Comparison of ENCODE assay signal across 18 cellular contexts in the genomic region with DNA sequence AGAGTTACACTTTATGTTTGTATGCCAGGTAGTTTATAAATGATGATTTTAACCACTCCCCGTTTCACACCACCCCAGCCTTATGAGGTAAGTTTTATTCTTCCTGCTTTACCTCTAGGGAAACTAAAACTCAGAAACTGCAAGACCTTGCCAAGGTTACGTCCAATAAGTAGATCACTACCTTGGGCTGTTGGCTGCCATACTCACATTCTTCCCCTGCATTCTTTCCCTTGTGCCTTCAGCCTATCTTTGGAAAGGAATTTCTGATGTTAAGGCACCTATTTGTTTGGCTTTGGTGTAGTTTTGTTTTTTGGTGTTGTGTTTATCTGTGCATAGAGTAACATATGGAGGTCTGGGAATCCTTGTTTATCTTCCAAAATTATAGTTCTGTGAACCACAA.
DNase-seq lines count a peak whose midpoint lies in the region; ATAC-seq and TF ChIP-seq lines count a peak whose summit lies in the region.
"Had no signal": no experiment of that assay in that cellular context is flagged by ENCODE, and none has a peak within 500 bp of the region (broad histone marks: within the 10 kb centered on the region; RNA-seq: fewer than 3 reads in every experiment).

No MANE protein-coding gene starts in this region.

- no peak for TF ChIP-seq CTCF in sigmoid colon (IDR thresholded peaks at IDR 0.05)

- H3K4me3 Mint-ChIP-seq in activated T-cell treated with anti-CD3 and anti-CD28 coated beads, Interleukin-2, amount 50 U/mL, for 24 hours = no peak overlapping the region
- H3K4me3 Mint-ChIP-seq: CD14-positive monocyte had no signal

- H3K27ac ChIP-seq in SJSA1 (peak overlapping the region; percentile 51), epithelial cell of prostate (peak overlapping the region; percentile 89), sigmoid colon (peak overlapping the region in 3 of 4 donors; percentile 3 to 45 (median 33))
- H3K27ac ChIP-seq: VCaP had no signal

- WGBS in sigmoid colon, 2 donors = 82 to 87% methylated on average over 2 of the region's 2 CpGs

- H3K36me3 Mint-ChIP-seq in activated T-cell treated with anti-CD3 and anti-CD28 coated beads, Interleukin-2, amount 50 U/mL, for 24 hours (ENCODE audit: low read depth) = no peaks in the 10 kb centered on the region
- H3K36me3 Mint-ChIP-seq: CD14-positive monocyte had no signal

- H3K36me3 ChIP-seq in SJSA1 = no peaks in the 10 kb centered on the region
- no peaks in the 10 kb centered on the region for H3K36me3 ChIP-seq in sigmoid colon
- H3K36me3 ChIP-seq: HAP-1 had no signal

- ATAC-seq in HG02610 (IDR thresholded peaks at IDR 0.05; ENCODE audit: unreplicated experiment) (no peak), HG02870 (IDR thresholded peaks at IDR 0.05; ENCODE audit: unreplicated experiment) (no peak)

- H3K4me3 ChIP-seq in SJSA1 (no peak overlapping the region), sigmoid colon (no peak overlapping the region)
- H3K4me3 ChIP-seq: HAP-1, MG63 had no signal

- H3K9me3 ChIP-seq in SJSA1 (replicated peaks) (no peaks in the 10 kb centered on the region; the same call in 1 of the 2 replicates), sigmoid colon (no peaks in the 10 kb centered on the region)
- H3K9me3 ChIP-seq: MG63 had no signal

- no peak for TF ChIP-seq POLR2A in sigmoid colon (IDR thresholded peaks at IDR 0.05)

- peaks cover 3% of the 10 kb centered on the region for H3K9me3 Mint-ChIP-seq in activated T-cell treated with anti-CD3 and anti-CD28 coated beads, Interleukin-2, amount 50 U/mL, for 24 hours

- H3K4me1 ChIP-seq in SJSA1 (replicated peaks) = peaks cover 31% of the 10 kb centered on the region
- peaks cover 0 to 33% (median 22%) of the 10 kb centered on the region in 4 donors for H3K4me1 ChIP-seq in sigmoid colon

- H3K27ac Mint-ChIP-seq in activated T-cell treated with anti-CD3 and anti-CD28 coated beads, Interleukin-2, amount 50 U/mL, for 24 hours = peak overlapping the region; percentile 78
- H3K27ac Mint-ChIP-seq: CD14-positive monocyte had no signal

- DNase-seq in activated T-cell treated with anti-CD3 and anti-CD28 coated beads, Interleukin-2, amount 50 U/mL, for 24 hours = no peak
- no peak for DNase-seq in activated T-cell treated with anti-CD3 and anti-CD28 coated beads, Interleukin-2, amount 50 U/mL, for 1 hour
- DNase-seq in SJSA1 (ENCODE audit: low read depth in 1 of 2, low spot score in 2 of 2) = peak in 1 of 2 experiments; percentile 19
- no peak for DNase-seq in epithelial cell of prostate (ENCODE audit: low read depth, low spot score)
- DNase-seq in sigmoid colon = no peak
- no peak for DNase-seq in stimulated activated CD4-positive, alpha-beta T cell treated with anti-CD3 and anti-CD28 coated beads, Interleukin-2, amount 100 ng/mL, for 48 hours
- DNase-seq: DMS 273 treated with DMSO at 0.1 percent for 48 hours; effector CD8-positive, alpha-beta T cell; GF-D8; kidney; MG63; NCI-H146; NCI-H2171 had no signal

- H3K4me1 Mint-ChIP-seq in activated T-cell treated with anti-CD3 and anti-CD28 coated beads, Interleukin-2, amount 50 U/mL, for 24 hours (ENCODE audit: low read depth) = peaks cover 30% of the 10 kb centered on the region
- H3K4me1 Mint-ChIP-seq: CD14-positive monocyte had no signal

- H3K27me3 ChIP-seq in SJSA1 (replicated peaks) (no peaks in the 10 kb centered on the region), sigmoid colon (no peaks in the 10 kb centered on the region)
- H3K27me3 ChIP-seq: MG63 had no signal

- H3K27me3 Mint-ChIP-seq in activated T-cell treated with anti-CD3 and anti-CD28 coated beads, Interleukin-2, amount 50 U/mL, for 24 hours = no peaks in the 10 kb centered on the region

- intact Hi-C loops in sigmoid colon (cut with DNase I) = no loop called here

- no peak for TF ChIP-seq EP300 in sigmoid colon (IDR thresholded peaks at IDR 0.05)

Comparison
In these comparisons a context has a peak if more than half of its experiments do, and no peak if none do; other contexts are left out.
1. H3K27ac ChIP-seq: peak in every context shown above with its lines; median percentile 89 in epithelial cell of prostate; 51 in SJSA1; 33 in sigmoid colon.